In the genomic region with DNA sequence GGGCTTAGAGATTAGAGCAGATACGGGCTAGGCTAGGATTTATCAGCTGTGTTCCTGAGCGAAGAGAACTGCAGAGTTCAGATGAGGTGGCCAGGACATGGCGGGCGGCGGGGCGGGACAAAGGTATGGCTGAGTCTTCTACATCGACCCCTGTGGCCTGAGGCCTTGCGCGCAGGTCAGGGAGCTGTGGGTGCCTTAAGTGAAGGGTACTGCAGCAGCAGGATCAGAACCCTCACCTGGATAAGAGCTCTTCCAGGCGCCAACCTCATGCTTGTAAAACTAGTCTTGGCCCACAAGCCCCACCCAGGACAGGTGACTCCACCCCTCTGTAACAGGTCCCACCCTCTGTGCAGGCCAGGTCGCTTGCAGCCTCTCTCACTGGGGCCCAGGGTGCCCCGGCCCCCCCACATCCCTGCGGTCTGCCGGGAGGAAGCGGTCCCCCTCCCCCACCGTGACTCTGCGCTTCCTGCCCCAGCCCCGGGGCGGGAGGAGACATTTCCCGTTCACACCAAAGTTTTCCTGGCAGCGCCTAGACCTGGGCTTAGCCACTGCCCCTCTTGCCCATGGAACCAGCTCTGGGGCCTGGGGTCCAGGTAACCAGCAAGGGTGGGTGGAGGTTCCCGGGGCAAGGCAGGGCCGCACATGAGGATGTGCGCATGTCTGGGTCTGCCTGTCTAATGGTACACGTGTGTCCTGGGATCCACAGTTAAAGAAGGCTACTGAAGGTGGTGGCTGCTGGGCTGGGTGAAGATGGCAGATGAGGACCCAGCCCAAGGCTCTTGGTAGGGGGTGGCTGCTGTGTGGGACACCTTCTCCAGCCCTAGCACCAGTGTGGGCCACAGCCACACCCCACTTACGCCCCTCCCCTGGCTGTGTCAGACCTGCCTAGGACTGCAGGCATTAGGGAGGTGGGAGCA, we compare ENCODE assay signal across 2 cellular contexts.
A peak's percentile ranks its signal among the peaks of the same experiment; 100 is the strongest.
TF ChIP-seq lines count a peak whose summit lies in the region.

No MANE protein-coding gene starts in this region.

TF ChIP-seq in liver, 16 proteins besides CTCF, POLR2A, EP300 and RAD21:
- TF ChIP-seq SP1 (IDR thresholded peaks at IDR 0.05): peak; percentile 22
- TF ChIP-seq, protein P1, sequence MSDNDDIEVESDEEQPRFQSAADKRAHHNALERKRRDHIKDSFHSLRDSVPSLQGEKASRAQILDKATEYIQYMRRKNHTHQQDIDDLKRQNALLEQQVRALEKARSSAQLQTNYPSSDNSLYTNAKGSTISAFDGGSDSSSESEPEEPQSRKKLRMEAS (IDR thresholded peaks at IDR 0.05): no peak

TF ChIP-seq in HepG2, 621 proteins besides CTCF, POLR2A, EP300 and RAD21:
- no peak for TF ChIP-seq ESRRA (CRISPR knock-in tag; IDR thresholded peaks at IDR 0.05; ENCODE audit: low read depth)
